In the genomic region with DNA sequence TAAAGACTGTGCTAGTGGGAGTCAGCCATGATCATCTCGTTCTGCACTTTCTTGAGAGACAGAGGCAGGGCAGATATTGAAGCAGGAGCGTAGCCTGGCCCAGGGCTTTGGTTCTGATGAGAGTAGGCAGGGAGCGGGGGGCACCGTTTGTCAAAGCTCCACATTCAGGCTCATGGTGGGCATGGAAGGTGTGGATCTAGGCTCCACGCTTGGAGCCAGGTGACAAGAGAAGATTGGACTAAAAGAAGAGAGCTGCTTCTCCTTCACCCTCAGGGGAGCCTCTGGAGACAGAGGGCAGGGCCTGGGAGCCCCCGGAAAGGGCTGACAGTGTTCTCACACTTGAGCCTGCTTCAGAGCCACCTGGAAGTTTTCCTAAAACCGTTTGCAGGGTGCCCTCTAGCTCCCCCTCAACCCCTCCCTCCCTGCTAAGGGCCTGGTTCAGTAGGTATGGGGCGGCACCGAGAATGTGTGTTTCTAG, we compare ENCODE assay signal across 25 cellular contexts. TPM values are rescaled to one million over a fixed set of nuclear protein-coding genes. Genes with fewer than 3 reads are reported as not detected.
"Had no signal": no experiment of that assay in that cellular context is flagged by ENCODE, and none has a peak within 500 bp of the region (broad histone marks: within the 10 kb centered on the region; RNA-seq: fewer than 3 reads in every experiment).

No MANE protein-coding gene starts in this region.

- ATAC-seq: gastrocnemius medialis; sciatic nerve; stimulated activated memory B cell treated with anti-CD40 and anti-IgM and Interleukin-4, amounts not matched to agents 10 μg/mL and 1 μg/mL and 100 μg/mL, for 72 hours had no signal

- DNase-seq: effector memory CD4-positive, alpha-beta T cell; gastrocnemius medialis; heart right ventricle; hypothalamus; islet precursor cell; left ventricle myocardium inferior; mesenchymal stem cell; naive B cell; stimulated activated CD4-positive, alpha-beta T cell treated with anti-CD3 and anti-CD28 coated beads, Interleukin-15, amount 100 ng/mL, for 24 hours; stimulated activated CD4-positive, alpha-beta T cell treated with anti-CD3 and anti-CD28 coated beads, Interleukin-1b, Interleukin-23, amount 100 ng/mL, for 48 hours; stimulated activated CD4-positive, alpha-beta T cell treated with anti-CD3 and anti-CD28 coated beads, Interleukin-4, amount 100 ng/mL, for 24 hours; stomach; substantia nigra; trophoblast cell; uterus had no signal

- H3K4me1 ChIP-seq: gastrocnemius medialis, heart right ventricle, left ventricle myocardium inferior, spleen, stomach, uterus had no signal

- H3K27me3 ChIP-seq: uterus had no signal

- H3K9me3 ChIP-seq: esophagus muscularis mucosa, gastrocnemius medialis, thoracic aorta, uterus had no signal

- H3K36me3 ChIP-seq: esophagus muscularis mucosa, gastrocnemius medialis, heart right ventricle, left ventricle myocardium inferior, spleen, stomach, thoracic aorta, uterus had no signal

- H3K4me3 ChIP-seq: esophagus muscularis mucosa, gastrocnemius medialis, heart right ventricle, left ventricle myocardium inferior, lung, spleen, stomach, thoracic aorta, uterus had no signal

- H3K27ac ChIP-seq: epithelial cell of prostate, esophagus muscularis mucosa, gastrocnemius medialis, heart right ventricle, left ventricle myocardium inferior, spleen, stomach, thoracic aorta, uterus had no signal

RNA-seq across cellular contexts. Expression of a gene that starts 24.7 kb away (rescaled TPM):
- total RNA-seq: esophagus muscularis mucosa, fibroblast of villous mesenchyme, gastrocnemius medialis, left ventricle myocardium inferior, lung, osteocyte, pulmonary artery endothelial cell, sciatic nerve, stomach, thoracic aorta had no signal
